ENCODE assay signal across 8 cellular contexts in genomic region chr12:6367065-6367968, GRCh38. TPM values are rescaled to one million over a fixed set of nuclear protein-coding genes. Genes with fewer than 3 reads are reported as not detected.
A peak's percentile ranks its signal among the peaks of the same experiment; 100 is the strongest.
DNase-seq lines count a peak whose midpoint lies in the region; ATAC-seq and TF ChIP-seq lines count a peak whose summit lies in the region.

No MANE protein-coding gene starts in this region.

- no peaks in the 10 kb centered on the region for H3K36me3 ChIP-seq in upper lobe of right lung

- H3K4me1 ChIP-seq in upper lobe of right lung: peaks cover 57% of the 10 kb centered on the region

- H3K27me3 ChIP-seq in upper lobe of right lung: no peaks in the 10 kb centered on the region

- no peaks in the 10 kb centered on the region for H3K9me3 ChIP-seq in upper lobe of right lung

- no peak overlapping the region for H3K4me3 ChIP-seq in Jurkat, Clone E6-1 (ENCODE audit: low read length)
- no peak overlapping the region for H3K4me3 ChIP-seq in WI38 (ENCODE audit: low read depth, low read length)
- no peak overlapping the region for H3K4me3 ChIP-seq in upper lobe of right lung

- in situ Hi-C loops in ACHN (cut with HindIII; ENCODE audit: low pct_ligation_motif_present, low pct_unique_long_range_greater_than_20kb, low sequenced_read_pairs): no loop called here

- peak; percentile 19 for TF ChIP-seq CTCF in GM10266 (IDR thresholded peaks at IDR 0.05; ENCODE audit: control insufficient read depth, insufficient read depth, low read depth, missing control alignments)
- TF ChIP-seq CTCF in WI38 (IDR thresholded peaks at IDR 0.05; ENCODE audit: low read depth, low read length): peak; percentile 17; the same call in 1 of the 2 replicates
- peak; percentile 45 for TF ChIP-seq CTCF in upper lobe of right lung (IDR thresholded peaks at IDR 0.05)

- intact Hi-C loops in upper lobe of right lung (cut with DNase I): no loop called here

- ATAC-seq in upper lobe of right lung: peak; percentile 18

- DNase-seq in ACHN (peak; percentile 46), GM10266 (ENCODE audit: extremely low spot score) (peak; percentile 83), glomerular visceral epithelial cell (ENCODE audit: extremely low spot score) (peak; percentile 45), upper lobe of right lung (no peak), NCI-H1048 (lab: John Stamatoyannopoulos, UW) (no peak)
- DNase-seq in Jurkat, Clone E6-1 (ENCODE audit: low read depth, low spot score): peak; percentile 62
- no peak for DNase-seq in effector CD8-positive, alpha-beta T cell (lab: John Stamatoyannopoulos, UW)

- peak overlapping the region; percentile 9 for H3K27ac ChIP-seq in upper lobe of right lung

RNA-seq across cellular contexts. Expression of gene SCNN1A, which starts 8.0 kb away (rescaled TPM):
- 1.8 TPM for polyA plus RNA-seq in Jurkat, Clone E6-1 (2012; ENCODE audit: insufficient read depth, insufficient read length)
- total RNA-seq in upper lobe of right lung: 199 TPM

RNA-seq across cellular contexts. Expression of gene LTBR, which starts 16.6 kb away (rescaled TPM):
- not detected for polyA plus RNA-seq in Jurkat, Clone E6-1 (2012; ENCODE audit: insufficient read depth, insufficient read length)
- total RNA-seq in upper lobe of right lung: 156 TPM

RNA-seq across cellular contexts. Expression of gene TNFRSF1A, which starts 25.4 kb away (rescaled TPM):
- polyA plus RNA-seq in Jurkat, Clone E6-1 (2012; ENCODE audit: insufficient read depth, insufficient read length): 58.0 TPM
- 185 TPM for total RNA-seq in upper lobe of right lung

RNA-seq across cellular contexts. Expression of gene PLEKHG6, which starts 56.8 kb away (rescaled TPM):
- 0.61 TPM for polyA plus RNA-seq in Jurkat, Clone E6-1 (2012; ENCODE audit: insufficient read depth, insufficient read length)
- 5.1 TPM for total RNA-seq in upper lobe of right lung

Comparison
In these comparisons a context has a peak if more than half of its experiments do, and no peak if none do; other contexts are left out.
1. DNase-seq: peak in ACHN (single experiment), GM10266 (single experiment), Jurkat, Clone E6-1 (single experiment) and glomerular visceral epithelial cell (single experiment); none in upper lobe of right lung (single experiment), NCI-H1048 (single experiment) and effector CD8-positive, alpha-beta T cell (single experiment).
2. Peak in every context shown above with its lines, with median percentiles within 50 percentile points of each other: CTCF ChIP-seq.